1 cellular context compared by ENCODE assay signal in the genomic region with DNA sequence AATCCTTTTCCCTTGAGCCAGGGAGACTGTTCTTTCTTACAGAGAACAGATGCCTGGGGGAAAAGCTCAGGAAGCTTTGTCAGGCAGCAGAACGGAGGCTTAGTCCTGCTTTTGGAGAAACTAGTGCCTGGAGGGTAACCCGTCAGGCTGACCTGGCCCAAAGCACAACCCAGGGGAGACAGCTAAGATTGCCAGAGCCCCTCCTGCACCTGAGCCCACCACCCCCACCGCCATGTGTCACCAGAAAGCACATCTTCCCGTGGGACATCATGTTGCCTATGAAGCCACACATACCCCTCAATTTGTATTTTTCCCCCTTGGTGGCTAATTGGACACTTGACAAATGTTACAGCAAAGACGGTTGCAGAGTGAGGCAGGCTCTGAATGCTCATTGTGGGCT.
TF ChIP-seq lines count a peak whose summit lies in the region.

No MANE protein-coding gene starts in this region.

TF ChIP-seq in neural cell, 6 proteins besides CTCF, POLR2A, EP300 and RAD21:
- no peak for TF ChIP-seq REST (IDR thresholded peaks at IDR 0.05; ENCODE audit: borderline replicate concordance)
- TF ChIP-seq POLR2AphosphoS5 (IDR thresholded peaks at IDR 0.05): no peak
- no peak for TF ChIP-seq EZH2 (IDR thresholded peaks at IDR 0.05; ENCODE audit: borderline replicate concordance, insufficient read depth, low read length, poor library complexity, severe bottlenecking)
- TF ChIP-seq TAF1 (IDR thresholded peaks at IDR 0.05; ENCODE audit: low read depth): no peak
- no peak for TF ChIP-seq MXI1 (conservative IDR thresholded peaks at IDR 0.05; ENCODE audit: poor library complexity, severe bottlenecking)
- TF ChIP-seq SMC3 (conservative IDR thresholded peaks at IDR 0.05; ENCODE audit: poor library complexity): no peak
